8 cellular contexts compared by ENCODE assay signal in the genomic region with DNA sequence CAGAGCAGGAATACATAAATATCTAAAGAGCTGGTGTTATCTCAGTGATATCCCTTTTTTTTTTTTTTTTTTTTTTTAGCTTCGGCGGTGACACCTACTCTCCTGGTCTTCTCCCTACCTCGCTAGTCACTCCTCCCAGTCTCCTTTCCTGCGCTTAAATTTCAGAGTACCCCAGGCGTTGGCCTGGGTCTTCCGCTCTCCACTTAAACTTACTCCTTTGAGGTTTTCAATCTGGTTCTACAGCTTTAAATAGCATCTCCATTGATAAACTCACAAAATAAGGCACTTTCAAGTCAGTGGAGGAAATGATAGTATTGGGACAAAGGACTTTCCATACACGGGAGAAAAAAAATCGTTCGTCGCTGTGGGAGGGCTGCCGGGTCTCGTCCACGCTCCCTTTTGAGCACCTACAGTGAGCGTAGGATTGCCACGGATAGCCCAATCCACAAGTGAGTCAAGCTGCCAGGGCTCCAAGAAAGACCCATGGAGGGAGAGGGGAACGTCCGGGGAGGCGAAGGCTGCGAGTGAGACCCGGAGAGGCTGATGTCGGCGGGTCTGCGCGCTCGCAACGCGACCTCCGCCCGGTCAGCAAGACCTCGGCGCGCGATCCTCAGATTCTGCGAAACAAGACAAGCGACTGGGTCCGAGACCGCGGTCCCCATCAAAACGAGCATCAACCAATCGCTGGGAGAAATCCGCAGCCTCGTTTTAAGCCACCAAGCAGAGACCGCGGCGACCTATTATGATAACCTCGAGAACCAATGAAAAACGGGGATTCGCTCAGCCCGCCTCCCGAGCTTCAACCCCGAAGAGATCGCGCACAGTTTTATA. TPM values are rescaled to one million over a fixed set of nuclear protein-coding genes. Genes with fewer than 3 reads are reported as not detected.
DNase-seq lines count a peak whose midpoint lies in the region; ATAC-seq and TF ChIP-seq lines count a peak whose summit lies in the region.

No MANE protein-coding gene starts in this region.

- intact Hi-C loops in vagina (cut with DNase I): no loop called here

- TF ChIP-seq POLR2A in vagina (IDR thresholded peaks at IDR 0.05): no peak

- H3K36me3 Mint-ChIP-seq in T-helper 2 cell treated with Interferon-gamma antibody and Interleukin-4, amounts not matched to agents 5 μg/mL and 100 μg/mL, for 36 hours (ENCODE audit: low read depth): peaks cover 38% of the 10 kb centered on the region

- H3K9me3 Mint-ChIP-seq in T-helper 2 cell treated with Interferon-gamma antibody and Interleukin-4, amounts not matched to agents 5 μg/mL and 100 μg/mL, for 36 hours: no peaks in the 10 kb centered on the region

- H3K79me2 ChIP-seq in hepatocyte: peaks cover 37% of the 10 kb centered on the region

- H3K4me1 ChIP-seq in hepatocyte (ENCODE audit: insufficient read depth) (no peaks in the 10 kb centered on the region), vagina (peaks cover 29% of the 10 kb centered on the region)

- H3K4me3 ChIP-seq in hepatocyte (peak overlapping the region; percentile 75), vagina (peak overlapping the region; percentile 99 to 100)

- H3K9me3 ChIP-seq in hepatocyte (ENCODE audit: low read depth) (no peaks in the 10 kb centered on the region), vagina (no peaks in the 10 kb centered on the region)

- peak overlapping the region; percentile 100 for H3K27ac ChIP-seq in hepatocyte
- peak overlapping the region; percentile 100 for H3K27ac ChIP-seq in vagina

- peak overlapping the region; percentile 89 for H3K4me2 ChIP-seq in hepatocyte

- H3K36me3 ChIP-seq in hepatocyte (replicated peaks; ENCODE audit: insufficient read depth, low read depth) (peaks cover 6% of the 10 kb centered on the region), vagina (peaks cover 0 to 24% of the 10 kb centered on the region in 2 donors)

- peak overlapping the region; percentile 99 for H3K27ac Mint-ChIP-seq in T-helper 2 cell treated with Interferon-gamma antibody and Interleukin-4, amounts not matched to agents 5 μg/mL and 100 μg/mL, for 36 hours

- H4K20me1 ChIP-seq in hepatocyte (ENCODE audit: insufficient read depth, poor library complexity, severe bottlenecking): peaks cover 37% of the 10 kb centered on the region

- H3K27me3 ChIP-seq in hepatocyte (no peaks in the 10 kb centered on the region), vagina (no peaks in the 10 kb centered on the region)

- peak; percentile 81 for ATAC-seq in GM18498 (IDR thresholded peaks at IDR 0.05; ENCODE audit: unreplicated experiment)
- ATAC-seq in HG02943 (IDR thresholded peaks at IDR 0.05; ENCODE audit: low read depth, unreplicated experiment): peak; percentile 84

- H2AFZ ChIP-seq in hepatocyte: peak overlapping the region; percentile 55

- peaks cover 26% of the 10 kb centered on the region for H3K4me1 Mint-ChIP-seq in T-helper 2 cell treated with Interferon-gamma antibody and Interleukin-4, amounts not matched to agents 5 μg/mL and 100 μg/mL, for 36 hours (ENCODE audit: low read depth)

- peak; percentile 73 for DNase-seq in NCI-H187 treated with DMSO at 0.1 percent for 48 hours (lab: John Stamatoyannopoulos, UW)
- peak; percentile 85 for DNase-seq in T-helper 2 cell treated with Interferon-gamma antibody and Interleukin-4, amounts not matched to agents 5 μg/mL and 100 μg/mL, for 36 hours (ENCODE audit: low spot score)
- DNase-seq in astrocyte of the hippocampus (ENCODE audit: low read depth, low spot score): peak; percentile 96
- DNase-seq in hepatocyte (ENCODE audit: low spot score): peak; percentile 94
- DNase-seq in putamen (ENCODE audit: low spot score): peak; percentile 89
- DNase-seq in vagina (ENCODE audit: extremely low spot score in 2 of 2): peak in 1 of 2 donors; percentile 96

- WGBS in hepatocyte (ENCODE audit: low lambda C conversion rate, missing lambda C conversion rate): 2% methylated on average over 50 of the region's 53 CpGs

- H3K27me3 Mint-ChIP-seq in T-helper 2 cell treated with Interferon-gamma antibody and Interleukin-4, amounts not matched to agents 5 μg/mL and 100 μg/mL, for 36 hours (ENCODE audit: low read depth): peaks cover 14% of the 10 kb centered on the region

- peak overlapping the region; percentile 95 for H3K4me3 Mint-ChIP-seq in T-helper 2 cell treated with Interferon-gamma antibody and Interleukin-4, amounts not matched to agents 5 μg/mL and 100 μg/mL, for 36 hours

- TF ChIP-seq CTCF in hepatocyte (IDR thresholded peaks at IDR 0.05; ENCODE audit: poor library complexity) (no peak), vagina (IDR thresholded peaks at IDR 0.05) (no peak)

- no peaks in the 10 kb centered on the region for H3K9me2 ChIP-seq in hepatocyte (replicated peaks; ENCODE audit: insufficient read depth)

RNA-seq across cellular contexts. Expression of a gene that starts 0.7 kb away (rescaled TPM):
- 83.6 and 90.7 TPM in 2 replicates for total RNA-seq in hepatocyte
- polyA plus RNA-seq in hepatocyte: 31.0 and 38.0 TPM in 2 replicates
- 112 TPM for total RNA-seq in vagina

RNA-seq across cellular contexts. Expression of a gene that starts 50.5 kb away (rescaled TPM):
- total RNA-seq in hepatocyte (6.2 and 7.9 TPM in 2 replicates), vagina (20.9 TPM)
- 7.5 and 14.6 TPM in 2 replicates for polyA plus RNA-seq in hepatocyte
